In genomic region chr2:110149330-110150220, GRCh38 we compare ENCODE assay signal across 16 cellular contexts. TPM values are rescaled to one million over a fixed set of nuclear protein-coding genes. Genes with fewer than 3 reads are reported as not detected.
DNase-seq lines count a peak whose midpoint lies in the region; TF ChIP-seq lines count a peak whose summit lies in the region.
"Had no signal": no experiment of that assay in that cellular context is flagged by ENCODE, and none has a peak within 500 bp of the region (broad histone marks: within the 10 kb centered on the region; RNA-seq: fewer than 3 reads in every experiment).

No MANE protein-coding gene starts in this region.

- H3K4me3 Mint-ChIP-seq in MCF 10A (ENCODE audit: unreplicated experiment) (no peak overlapping the region), type B pancreatic cell (no peak overlapping the region)
- H3K4me3 Mint-ChIP-seq in activated T-helper 1 cell treated with anti-CD3 and anti-CD28 coated beads, Interleukin-12 subunit alpha, Interleukin-12 subunit beta, Interleukin-2, Interleukin-4 antibody, amounts not matched to agents 30 ng/mL and 10 ng/mL and 1 ng/mL, durations not matched to agents 14 hours and 24 hours and 36 hours: no peak overlapping the region
- H3K4me3 Mint-ChIP-seq: CD4-positive, CD25-positive, alpha-beta regulatory T cell; effector memory CD8-positive, alpha-beta T cell; stimulated activated memory B cell treated with anti-CD40 and anti-IgM and Interleukin-4, amounts not matched to agents 10 μg/mL and 1 μg/mL and 100 μg/mL, for 72 hours had no signal

- TF ChIP-seq CTCF in MCF 10A (IDR thresholded peaks at IDR 0.05; ENCODE audit: unreplicated experiment) (no peak), breast epithelium (IDR thresholded peaks at IDR 0.05) (no peak), type B pancreatic cell (conservative IDR thresholded peaks at IDR 0.05) (no peak), MM.1S (IDR thresholded peaks at IDR 0.05; ENCODE audit: low read length) (no peak)

- no peak for TF ChIP-seq POLR2A in breast epithelium (IDR thresholded peaks at IDR 0.05)

- H2AFZ ChIP-seq in MM.1S (ENCODE audit: low read length): no peak overlapping the region

- no TSS peak for BruUV-seq in MCF 10A (replicated peaks; lab: Mats Ljungman, UMichigan)

- DNase-seq in MCF 10A (ENCODE audit: unreplicated experiment): peak; percentile 71
- DNase-seq in breast epithelium (ENCODE audit: low spot score in 2 of 2): no peak
- DNase-seq in activated T-helper 1 cell treated with anti-CD3 and anti-CD28 coated beads, Interleukin-12 subunit alpha, Interleukin-12 subunit beta, Interleukin-2, Interleukin-4 antibody, amounts not matched to agents 30 ng/mL and 10 ng/mL and 1 ng/mL, durations not matched to agents 14 hours and 24 hours and 36 hours (ENCODE audit: low spot score): no peak
- peak; percentile 63 for DNase-seq in foreskin melanocyte
- no peak for DNase-seq in type B pancreatic cell (ENCODE audit: extremely low spot score, unreplicated experiment)
- no peak for DNase-seq in NCI-H1694 treated with DMSO at 0.1 percent for 48 hours (lab: John Stamatoyannopoulos, UW)
- DNase-seq in Kasumi-1 (lab: John Stamatoyannopoulos, UW): no peak
- no peak for DNase-seq in MM.1S
- DNase-seq: CD4-positive, CD25-positive, alpha-beta regulatory T cell; effector memory CD8-positive, alpha-beta T cell; mesendoderm; NCI-H146; SHP77 treated with DMSO at 0.1 percent for 48 hours had no signal

- H3K79me2 ChIP-seq in MM.1S (ENCODE audit: low read length): no peaks in the 10 kb centered on the region

- H3K27me3 ChIP-seq in breast epithelium (no peaks in the 10 kb centered on the region), MM.1S (replicated peaks; ENCODE audit: insufficient read depth, low read length) (no peaks in the 10 kb centered on the region)

- H3K27ac ChIP-seq in breast epithelium: no peak overlapping the region
- no peak overlapping the region for H3K27ac ChIP-seq in MM.1S (ENCODE audit: low read length)

- H3K4me1 Mint-ChIP-seq in MCF 10A (ENCODE audit: insufficient read depth, unreplicated experiment): peaks cover 17% of the 10 kb centered on the region
- H3K4me1 Mint-ChIP-seq in activated T-helper 1 cell treated with anti-CD3 and anti-CD28 coated beads, Interleukin-12 subunit alpha, Interleukin-12 subunit beta, Interleukin-2, Interleukin-4 antibody, amounts not matched to agents 30 ng/mL and 10 ng/mL and 1 ng/mL, durations not matched to agents 14 hours and 24 hours and 36 hours (ENCODE audit: low read depth): peaks cover 11% of the 10 kb centered on the region
- H3K4me1 Mint-ChIP-seq in type B pancreatic cell (ENCODE audit: unreplicated experiment): no peaks in the 10 kb centered on the region
- H3K4me1 Mint-ChIP-seq: CD4-positive, CD25-positive, alpha-beta regulatory T cell; stimulated activated memory B cell treated with anti-CD40 and anti-IgM and Interleukin-4, amounts not matched to agents 10 μg/mL and 1 μg/mL and 100 μg/mL, for 72 hours had no signal

- H3K4me1 ChIP-seq in breast epithelium (no peaks in the 10 kb centered on the region), MM.1S (ENCODE audit: low read length) (no peaks in the 10 kb centered on the region)

- H3K27me3 Mint-ChIP-seq in MCF 10A (ENCODE audit: insufficient read depth, unreplicated experiment) (no peaks in the 10 kb centered on the region), type B pancreatic cell (no peaks in the 10 kb centered on the region)
- H3K27me3 Mint-ChIP-seq in activated T-helper 1 cell treated with anti-CD3 and anti-CD28 coated beads, Interleukin-12 subunit alpha, Interleukin-12 subunit beta, Interleukin-2, Interleukin-4 antibody, amounts not matched to agents 30 ng/mL and 10 ng/mL and 1 ng/mL, durations not matched to agents 14 hours and 24 hours and 36 hours (ENCODE audit: insufficient read depth): no peaks in the 10 kb centered on the region
- H3K27me3 Mint-ChIP-seq: stimulated activated memory B cell treated with anti-CD40 and anti-IgM and Interleukin-4, amounts not matched to agents 10 μg/mL and 1 μg/mL and 100 μg/mL, for 72 hours had no signal

- H3K9me3 ChIP-seq in breast epithelium (peaks cover under 1 to 2% of the 10 kb centered on the region in 2 donors), MM.1S (replicated peaks; ENCODE audit: insufficient read depth, low read length) (no peaks in the 10 kb centered on the region)

- H3K27ac Mint-ChIP-seq in MCF 10A (ENCODE audit: low read depth, unreplicated experiment) (peak overlapping the region; percentile 1), type B pancreatic cell (peak overlapping the region; percentile 4)
- peak overlapping the region; percentile 61 for H3K27ac Mint-ChIP-seq in activated T-helper 1 cell treated with anti-CD3 and anti-CD28 coated beads, Interleukin-12 subunit alpha, Interleukin-12 subunit beta, Interleukin-2, Interleukin-4 antibody, amounts not matched to agents 30 ng/mL and 10 ng/mL and 1 ng/mL, durations not matched to agents 14 hours and 24 hours and 36 hours
- H3K27ac Mint-ChIP-seq: CD4-positive, CD25-positive, alpha-beta regulatory T cell; effector memory CD8-positive, alpha-beta T cell; stimulated activated memory B cell treated with anti-CD40 and anti-IgM and Interleukin-4, amounts not matched to agents 10 μg/mL and 1 μg/mL and 100 μg/mL, for 72 hours had no signal

- intact Hi-C loops in MCF 10A (cut with micrococcal nuclease): no loop called here
- intact Hi-C loops in breast epithelium (cut with DNase I; ENCODE audit: low total_unique reads): no loop called here
- intact Hi-C loops in activated T-helper 1 cell treated with anti-CD3 and anti-CD28 coated beads, Interleukin-12 subunit alpha, Interleukin-12 subunit beta, Interleukin-2, Interleukin-4 antibody, amounts not matched to agents 30 ng/mL and 10 ng/mL and 1 ng/mL, durations not matched to agents 14 hours and 24 hours and 36 hours (cut with micrococcal nuclease): no loop called here

- H3K9me3 Mint-ChIP-seq in MCF 10A (ENCODE audit: unreplicated experiment) (peaks cover 15% of the 10 kb centered on the region), type B pancreatic cell (no peaks in the 10 kb centered on the region)
- H3K9me3 Mint-ChIP-seq in activated T-helper 1 cell treated with anti-CD3 and anti-CD28 coated beads, Interleukin-12 subunit alpha, Interleukin-12 subunit beta, Interleukin-2, Interleukin-4 antibody, amounts not matched to agents 30 ng/mL and 10 ng/mL and 1 ng/mL, durations not matched to agents 14 hours and 24 hours and 36 hours: peaks cover 15% of the 10 kb centered on the region

- H4K20me1 ChIP-seq in MM.1S (ENCODE audit: insufficient read depth, low read length): no peaks in the 10 kb centered on the region

- H3K4me2 ChIP-seq in MM.1S (ENCODE audit: low read depth, low read length): no peak overlapping the region

- H3F3A ChIP-seq in MM.1S (ENCODE audit: insufficient read depth, low read length): no peaks in the 10 kb centered on the region

- CTCF ChIA-PET in MCF 10A (lab: Yijun Ruan, JAX): no interaction called here

- H3K36me3 ChIP-seq in breast epithelium (no peaks in the 10 kb centered on the region), MM.1S (replicated peaks; ENCODE audit: insufficient read depth, low read length) (no peaks in the 10 kb centered on the region)

- H3K9me2 ChIP-seq in MM.1S (replicated peaks; ENCODE audit: insufficient read depth, low read length): no peaks in the 10 kb centered on the region

- POLR2A ChIA-PET in MCF 10A (lab: Yijun Ruan, JAX): interaction anchor here (0.6 to 0.8 kb wide), 3 partner anchors 15 to 63 kb away, joined by 3 read pairs; partner anchors contain the start of gene MTLN

- H3K4me3 ChIP-seq in breast epithelium (no peak overlapping the region), MM.1S (ENCODE audit: low read length) (no peak overlapping the region)
- H3K4me3 ChIP-seq: GM12878, skin epidermis had no signal

- no peaks in the 10 kb centered on the region for H3K36me3 Mint-ChIP-seq in MCF 10A (ENCODE audit: insufficient read depth, unreplicated experiment)
- H3K36me3 Mint-ChIP-seq in activated T-helper 1 cell treated with anti-CD3 and anti-CD28 coated beads, Interleukin-12 subunit alpha, Interleukin-12 subunit beta, Interleukin-2, Interleukin-4 antibody, amounts not matched to agents 30 ng/mL and 10 ng/mL and 1 ng/mL, durations not matched to agents 14 hours and 24 hours and 36 hours (ENCODE audit: low read depth): peaks cover 3% of the 10 kb centered on the region
- peaks cover 4% of the 10 kb centered on the region for H3K36me3 Mint-ChIP-seq in type B pancreatic cell
- H3K36me3 Mint-ChIP-seq: CD4-positive, CD25-positive, alpha-beta regulatory T cell had no signal

- H3K9ac ChIP-seq in MM.1S (ENCODE audit: low read length): no peak overlapping the region

RNA-seq across cellular contexts. Expression of gene MALL, which starts 34.0 kb away (rescaled TPM):
- total RNA-seq in MCF 10A (2022) (0.83 and 1.8 TPM in 2 replicates), breast epithelium (10 to 100 TPM in 1 of 3 donors, 1 to 10 TPM in 2; 6.2 to 19.6 (median 9.2) TPM), type B pancreatic cell (ENCODE audit: low replicate concordance) (82.7 and 187 TPM in 2 replicates)
- total RNA-seq in activated T-helper 1 cell treated with anti-CD3 and anti-CD28 coated beads, Interleukin-12 subunit alpha, Interleukin-12 subunit beta, Interleukin-2, Interleukin-4 antibody, amounts not matched to agents 30 ng/mL and 10 ng/mL and 1 ng/mL, durations not matched to agents 14 hours and 24 hours and 36 hours: 0.31 and 0.47 TPM in 2 replicates

RNA-seq across cellular contexts. Expression of gene NPHP1, which starts 55.2 kb away (rescaled TPM):
- 3.1 and 5.9 TPM in 2 replicates for total RNA-seq in MCF 10A (2022)
- total RNA-seq in breast epithelium: 10 to 100 TPM in 1 of 3 donors, 1 to 10 TPM in 2; 5.4 to 15.4 (median 7.2) TPM
- 0.12 and 0.70 TPM in 2 replicates for total RNA-seq in activated T-helper 1 cell treated with anti-CD3 and anti-CD28 coated beads, Interleukin-12 subunit alpha, Interleukin-12 subunit beta, Interleukin-2, Interleukin-4 antibody, amounts not matched to agents 30 ng/mL and 10 ng/mL and 1 ng/mL, durations not matched to agents 14 hours and 24 hours and 36 hours
- 2.9 and 8.2 TPM in 2 replicates for total RNA-seq in type B pancreatic cell (ENCODE audit: low replicate concordance)
- total RNA-seq: CD4-positive, CD25-positive, alpha-beta regulatory T cell had no signal

Comparison
In these comparisons a context has a peak if more than half of its experiments do, and no peak if none do; other contexts are left out.
1. DNase-seq: peak in MCF 10A (single experiment) and foreskin melanocyte (single experiment); none in breast epithelium (0 of 2), activated T-helper 1 cell treated with anti-CD3 and anti-CD28 coated beads, Interleukin-12 subunit alpha, Interleukin-12 subunit beta, Interleukin-2, Interleukin-4 antibody, amounts not matched to agents 30 ng/mL and 10 ng/mL and 1 ng/mL, durations not matched to agents 14 hours and 24 hours and 36 hours (single experiment), type B pancreatic cell (single experiment), NCI-H1694 treated with DMSO at 0.1 percent for 48 hours (single experiment), Kasumi-1 (0 of 2) and MM.1S (single experiment).
2. H3K27ac Mint-ChIP-seq: peak in every context shown above with its lines; median percentile 61 in activated T-helper 1 cell treated with anti-CD3 and anti-CD28 coated beads, Interleukin-12 subunit alpha, Interleukin-12 subunit beta, Interleukin-2, Interleukin-4 antibody, amounts not matched to agents 30 ng/mL and 10 ng/mL and 1 ng/mL, durations not matched to agents 14 hours and 24 hours and 36 hours; 4 in type B pancreatic cell; 1 in MCF 10A.